7 cellular contexts compared by ENCODE assay signal in genomic region chr1:184183919-184184318, GRCh38.
"Had no signal": no experiment of that assay in that cellular context is flagged by ENCODE, and none has a peak within 500 bp of the region (broad histone marks: within the 10 kb centered on the region; RNA-seq: fewer than 3 reads in every experiment).

No MANE protein-coding gene starts in this region.

- DNase-seq: GDM1 had no signal

- ATAC-seq: GM12878 had no signal

- H3K4me3 ChIP-seq: GM12878 had no signal

- FAIRE-seq: G401.6, GM12878, GM12891, GM12892, GM18507, GM19239 had no signal
